ENCODE assay signal across 8 cellular contexts in the genomic region with DNA sequence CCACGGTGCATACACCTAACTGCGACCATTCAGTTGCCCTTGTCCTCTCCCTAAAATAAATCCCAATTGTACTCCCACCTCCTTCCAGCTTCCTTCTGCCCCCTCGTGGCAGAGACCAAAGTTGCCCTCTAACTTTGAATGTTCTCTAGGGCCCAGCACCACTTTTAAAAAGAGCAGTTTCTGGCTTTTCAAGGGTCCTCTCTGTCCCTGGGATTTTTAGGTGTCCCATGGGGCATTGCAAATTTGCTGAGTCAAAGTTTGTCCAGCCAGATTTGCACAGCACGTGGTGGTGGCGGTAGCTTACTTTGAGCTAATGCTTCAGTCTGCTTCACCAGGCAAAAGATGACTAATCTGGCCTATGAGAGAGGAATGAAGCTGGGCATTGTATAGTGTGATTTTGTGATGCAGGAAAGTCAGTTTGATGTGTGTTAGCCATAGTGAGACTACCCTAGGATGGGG.
DNase-seq lines count a peak whose midpoint lies in the region; ATAC-seq and TF ChIP-seq lines count a peak whose summit lies in the region.

No MANE protein-coding gene starts in this region.

- H3K36me3 ChIP-seq in A673 (ENCODE audit: insufficient read depth, low read length, poor library complexity, severe bottlenecking): no peaks in the 10 kb centered on the region
- no peaks in the 10 kb centered on the region for H3K36me3 ChIP-seq in body of pancreas (replicated peaks in 1 of 2; ENCODE audit: insufficient read depth in 1 of 2, low read depth in 2 of 2)
- no peaks in the 10 kb centered on the region for H3K36me3 ChIP-seq in lung (ENCODE audit: control insufficient read depth in 2 of 2, insufficient read depth in 2 of 2, low read length in 2 of 2)

- H3K9me3 ChIP-seq in A673 (ENCODE audit: low read depth, low read length, poor library complexity, severe bottlenecking) (no peaks in the 10 kb centered on the region), body of pancreas (no peaks in the 10 kb centered on the region), lung (ENCODE audit: control insufficient read depth in 2 of 2, insufficient read depth in 1 of 2, low read length in 1 of 2) (no peaks in the 10 kb centered on the region)

- H3K27ac ChIP-seq in A673 (ENCODE audit: low read depth, low read length, poor library complexity, severe bottlenecking): no peak overlapping the region
- no peak overlapping the region for H3K27ac ChIP-seq in body of pancreas
- H3K27ac ChIP-seq in lung (ENCODE audit: low read depth in 1 of 2, low read length in 1 of 2): no peak overlapping the region

- POLR2A ChIA-PET in A673 (lab: Charles Lee; ENCODE audit: low non-redundant PET): no interaction called here

- intact Hi-C loops in A673 (cut with micrococcal nuclease; ENCODE audit: unreplicated experiment): loop anchor here (10.0 kb wide), 2 partner anchors 268 to 758 kb away; no protein-coding TSS in a partner anchor
- intact Hi-C loops in body of pancreas (cut with DNase I): loop anchor here (10.0 kb wide), 1 partner anchor 278 kb away; no protein-coding TSS in a partner anchor

- H3K4me1 ChIP-seq in A673 (ENCODE audit: insufficient read depth, low read length, poor library complexity, severe bottlenecking) (no peaks in the 10 kb centered on the region), body of pancreas (no peaks in the 10 kb centered on the region), lung (ENCODE audit: control insufficient read depth in 2 of 2, insufficient read depth in 2 of 2, low read length in 2 of 2) (no peaks in the 10 kb centered on the region)

- CTCF ChIA-PET in A673 (lab: Charles Lee): interaction anchor here (0.6 to 1.4 kb wide), 3 partner anchors 123 to 302 kb away, joined by 3 to 4 read pairs (median 4); no protein-coding TSS in a partner anchor

- H3K4me3 ChIP-seq in A673 (ENCODE audit: low read depth, low read length, poor library complexity, severe bottlenecking) (no peak overlapping the region), body of pancreas (no peak overlapping the region), lung (no peak overlapping the region)

- DNase-seq in A673 (ENCODE audit: low spot score) (peak; percentile 52), NCI-H748 treated with DMSO at 0.1 percent for 48 hours (lab: John Stamatoyannopoulos, UW) (peak; percentile 64), body of pancreas (peak in 3 of 4 donors; percentile 24 to 41 (median 33)), lung (ENCODE audit: low spot score) (no peak), GDM1 (lab: John Stamatoyannopoulos, UW) (no peak), medulla oblongata (ENCODE audit: extremely low spot score) (no peak)

- H3K27me3 ChIP-seq in A673 (replicated peaks; ENCODE audit: insufficient read depth, low read depth, low read length, poor library complexity) (peaks cover 3% of the 10 kb centered on the region), body of pancreas (no peaks in the 10 kb centered on the region), lung (ENCODE audit: control insufficient read depth, insufficient read depth) (no peaks in the 10 kb centered on the region)

- TF ChIP-seq CTCF in A673 (conservative IDR thresholded peaks at IDR 0.05; ENCODE audit: low read depth, low read length) (peak; percentile 75), GM12872 (IDR thresholded peaks at IDR 0.05; ENCODE audit: insufficient read depth, low read depth, low read length) (peak; percentile 71), body of pancreas (IDR thresholded peaks at IDR 0.05) (peak; percentile 10 to 46 (median 38)), lung (IDR thresholded peaks at IDR 0.05; ENCODE audit: control extremely low read depth, extremely low read depth) (peak; percentile 18)

- ATAC-seq in body of pancreas (no peak), lung (ENCODE audit: insufficient read depth, low FRiP score) (no peak), HG03460 (IDR thresholded peaks at IDR 0.05; ENCODE audit: unreplicated experiment) (no peak)

- 16 to 22% methylated on average over 5 of the region's 5 CpGs for WGBS in body of pancreas, 2 donors
- WGBS in lung, 2 donors: 28 to 42% methylated on average over 5 of the region's 5 CpGs

- BruUV-seq in A673 (replicated peaks; lab: Mats Ljungman, UMichigan): no TSS peak

- TF ChIP-seq POLR2A in body of pancreas (IDR thresholded peaks at IDR 0.05): no peak

Comparison
In these comparisons a context has a peak if more than half of its experiments do, and no peak if none do; other contexts are left out.
1. DNase-seq: peak in A673 (single experiment), NCI-H748 treated with DMSO at 0.1 percent for 48 hours (single experiment) and body of pancreas (3 of 4); none in lung (single experiment), GDM1 (single experiment) and medulla oblongata (single experiment).
2. CTCF ChIP-seq: peak in every context shown above with its lines; median percentile 75 in A673; 71 in GM12872; 38 in body of pancreas; 18 in lung.